Comparison of ENCODE assay signal across 17 cellular contexts in genomic region chr20:54093423-54094267, GRCh38. TPM values are rescaled to one million over a fixed set of nuclear protein-coding genes. Genes with fewer than 3 reads are reported as not detected.
"Had no signal": no experiment of that assay in that cellular context is flagged by ENCODE, and none has a peak within 500 bp of the region (broad histone marks: within the 10 kb centered on the region; RNA-seq: fewer than 3 reads in every experiment).

No MANE protein-coding gene starts in this region.

- H3K27ac ChIP-seq: esophagus muscularis mucosa, psoas muscle, testis, vagina, WERI-Rb-1 had no signal

- H3K4me3 ChIP-seq: esophagus muscularis mucosa, lung, psoas muscle, testis, vagina had no signal

- ATAC-seq: activated CD4-positive, alpha-beta T cell treated with anti-CD3 and anti-CD28 coated beads for 36 hours; left colon; natural killer cell treated with Interleukin-12 subunit alpha and Interleukin-12 subunit beta and Interleukin-15 and Interleukin-18, amount 100 ng/mL, for 72 hours; psoas muscle; stimulated activated naive CD8-positive, alpha-beta T cell treated with anti-CD3 and anti-CD28 coated beads, Interleukin-15, Interleukin-2, amounts not matched to agents 100 U/mL and 50 U/mL, for 24 hours had no signal

- H3K9me3 ChIP-seq: esophagus muscularis mucosa, psoas muscle, testis, vagina had no signal

- H3K36me3 ChIP-seq: esophagus muscularis mucosa, vagina, WERI-Rb-1 had no signal

- DNase-seq: activated CD4-positive, alpha-beta memory T cell treated with anti-CD3 and anti-CD28 coated beads, Interleukin-2, amount 10 ng/mL, durations not matched to agents 7 days and 5 days; activated CD4-positive, alpha-beta T cell treated with anti-CD3 and anti-CD28 coated beads for 36 hours; activated T-cell treated with anti-CD3 and anti-CD28 coated beads, Interleukin-2, amount 50 U/mL, for 48 hours; aorta; left colon; psoas muscle; stimulated activated CD4-positive, alpha-beta T cell treated with anti-CD3 and anti-CD28 coated beads, Interleukin-12 subunit alpha, Interleukin-12 subunit beta, amount 100 ng/mL, for 4 hours; stimulated activated CD4-positive, alpha-beta T cell treated with anti-CD3 and anti-CD28 coated beads, Interleukin-2, amount 100 ng/mL, for 48 hours; stimulated activated CD8-positive, alpha-beta memory T cell treated with anti-CD3 and anti-CD28 coated beads, Interleukin-4, amount 100 ng/mL, for 48 hours; stimulated activated naive CD8-positive, alpha-beta T cell treated with anti-CD3 and anti-CD28 coated beads, Interleukin-15, Interleukin-2, amounts not matched to agents 100 U/mL and 50 U/mL, for 24 hours; testis; WERI-Rb-1 had no signal

- H3K4me1 ChIP-seq: esophagus muscularis mucosa, psoas muscle, testis, vagina had no signal

- H3K27me3 ChIP-seq: testis, vagina had no signal

RNA-seq across cellular contexts. Expression of gene BCAS1, which starts 23.3 kb away (rescaled TPM):
- total RNA-seq: activated CD4-positive, alpha-beta memory T cell treated with anti-CD3 and anti-CD28 coated beads, Interleukin-2, amount 10 ng/mL, durations not matched to agents 7 days and 5 days; bronchial epithelial cell had no signal
